Comparison of ENCODE assay signal across 9 cellular contexts in the genomic region with DNA sequence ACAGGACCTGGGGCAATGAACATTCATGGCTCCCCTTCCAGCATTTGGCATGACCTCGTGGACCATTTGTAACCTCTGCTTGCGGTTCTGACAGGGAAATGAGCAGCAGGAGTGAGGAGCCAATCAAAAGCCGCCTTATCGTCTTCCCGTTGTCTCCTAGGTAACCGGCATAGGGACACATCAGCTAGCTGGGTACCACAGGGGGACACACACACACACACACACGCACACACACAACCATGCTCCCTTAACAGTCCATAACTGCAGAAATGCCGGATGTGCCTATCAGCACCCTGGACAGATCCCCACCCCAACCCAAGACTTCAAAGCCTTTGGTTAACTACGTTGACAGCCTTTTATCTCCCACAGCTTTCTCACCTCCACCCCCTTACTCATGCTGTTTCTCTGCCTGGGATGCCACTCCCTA. TPM values are rescaled to one million over a fixed set of nuclear protein-coding genes. Genes with fewer than 3 reads are reported as not detected.
DNase-seq lines count a peak whose midpoint lies in the region; ATAC-seq and TF ChIP-seq lines count a peak whose summit lies in the region.
"Had no signal": no experiment of that assay in that cellular context is flagged by ENCODE, and none has a peak within 500 bp of the region (broad histone marks: within the 10 kb centered on the region; RNA-seq: fewer than 3 reads in every experiment).

No MANE protein-coding gene starts in this region.

- H3K27ac Mint-ChIP-seq in activated CD8-positive, alpha-beta T cell treated with anti-CD3 and anti-CD28 coated beads for 36 hours: no peak overlapping the region

- peak; percentile 90 for ATAC-seq in activated CD8-positive, alpha-beta T cell treated with anti-CD3 and anti-CD28 coated beads for 36 hours
- no peak for ATAC-seq in HG03135 (IDR thresholded peaks at IDR 0.05; ENCODE audit: unreplicated experiment)
- ATAC-seq in GM21529 (IDR thresholded peaks at IDR 0.05; ENCODE audit: unreplicated experiment): no peak

- no peaks in the 10 kb centered on the region for H3K9me3 Mint-ChIP-seq in activated CD8-positive, alpha-beta T cell treated with anti-CD3 and anti-CD28 coated beads for 36 hours

- CTCF ChIA-PET in activated CD8-positive, alpha-beta T cell treated with anti-CD3 and anti-CD28 coated beads for 36 hours (lab: Charles Lee): no interaction called here

- H3K27ac ChIP-seq in substantia nigra (ENCODE audit: low read depth, low read length, poor library complexity, severe bottlenecking): no peak overlapping the region

- no peaks in the 10 kb centered on the region for H3K36me3 Mint-ChIP-seq in activated CD8-positive, alpha-beta T cell treated with anti-CD3 and anti-CD28 coated beads for 36 hours (ENCODE audit: low read depth)

- no peak overlapping the region for H3K4me3 Mint-ChIP-seq in activated CD8-positive, alpha-beta T cell treated with anti-CD3 and anti-CD28 coated beads for 36 hours

- DNase-seq in AML-193 (lab: John Stamatoyannopoulos, UW): peak; percentile 25 to 36
- DNase-seq in Kasumi-1 (lab: John Stamatoyannopoulos, UW): peak; percentile 15 to 48
- DNase-seq in activated CD8-positive, alpha-beta T cell treated with anti-CD3 and anti-CD28 coated beads for 36 hours: peak; percentile 79
- peak; percentile 11 for DNase-seq in fibroblast of gingiva (ENCODE audit: low read depth)
- DNase-seq in stimulated activated CD4-positive, alpha-beta T cell treated with anti-CD3 and anti-CD28 coated beads, Interleukin-4, amount 100 ng/mL, for 1 hour: peak; percentile 49
- DNase-seq in substantia nigra (lab: John Stamatoyannopoulos, UW): no peak

- no peak for TF ChIP-seq CTCF in activated CD8-positive, alpha-beta T cell treated with anti-CD3 and anti-CD28 coated beads for 36 hours (IDR thresholded peaks at IDR 0.05)

- POLR2A ChIA-PET in activated CD8-positive, alpha-beta T cell treated with anti-CD3 and anti-CD28 coated beads for 36 hours (lab: Charles Lee): no interaction called here

- intact Hi-C loops in activated CD8-positive, alpha-beta T cell treated with anti-CD3 and anti-CD28 coated beads for 36 hours (cut with micrococcal nuclease): no loop called here

- peaks cover 4% of the 10 kb centered on the region for H3K4me1 Mint-ChIP-seq in activated CD8-positive, alpha-beta T cell treated with anti-CD3 and anti-CD28 coated beads for 36 hours (ENCODE audit: low read depth)

- H3K27me3 Mint-ChIP-seq in activated CD8-positive, alpha-beta T cell treated with anti-CD3 and anti-CD28 coated beads for 36 hours: peaks cover 41% of the 10 kb centered on the region

RNA-seq across cellular contexts. Expression of a gene that starts 53.4 kb away (rescaled TPM):
- total RNA-seq in activated CD8-positive, alpha-beta T cell treated with anti-CD3 and anti-CD28 coated beads for 36 hours: 10 to 100 TPM; 14.2 to 16.2 TPM

RNA-seq across cellular contexts. Expression of a gene that starts 58.0 kb away (rescaled TPM):
- total RNA-seq in activated CD8-positive, alpha-beta T cell treated with anti-CD3 and anti-CD28 coated beads for 36 hours: not detected
- total RNA-seq: activated CD8-positive, alpha-beta memory T cell treated with anti-CD3 and anti-CD28 coated beads for 36 hours had no signal

Comparison
In these comparisons a context has a peak if more than half of its experiments do, and no peak if none do; other contexts are left out.
1. DNase-seq: peak in AML-193 (2 of 2), Kasumi-1 (2 of 2), activated CD8-positive, alpha-beta T cell treated with anti-CD3 and anti-CD28 coated beads for 36 hours (single experiment), fibroblast of gingiva (single experiment) and stimulated activated CD4-positive, alpha-beta T cell treated with anti-CD3 and anti-CD28 coated beads, Interleukin-4, amount 100 ng/mL, for 1 hour (single experiment); none in substantia nigra (0 of 49).